In the genomic region with DNA sequence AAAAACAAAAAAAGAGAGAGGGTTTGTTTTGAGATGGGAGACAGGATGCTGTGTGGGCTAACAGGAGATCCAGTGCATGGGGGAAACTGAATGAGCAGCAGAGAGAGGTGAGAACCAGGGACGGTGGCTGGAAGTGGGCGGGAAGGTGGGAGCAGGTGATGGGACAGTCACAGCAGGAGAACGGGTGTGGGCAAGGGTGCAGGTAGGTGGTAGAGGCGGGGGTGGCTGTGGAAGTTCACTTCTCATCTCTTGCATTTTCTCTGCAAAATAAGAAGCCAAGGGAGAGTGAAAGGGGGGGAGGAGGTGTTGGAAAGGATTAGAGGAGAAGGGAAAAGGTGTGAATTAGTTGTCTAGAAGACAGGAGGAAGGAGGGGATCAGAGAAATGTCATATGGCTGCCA, we compare ENCODE assay signal across 17 cellular contexts. TPM values are rescaled to one million over a fixed set of nuclear protein-coding genes. Genes with fewer than 3 reads are reported as not detected.
DNase-seq lines count a peak whose midpoint lies in the region; ATAC-seq, FAIRE-seq and TF ChIP-seq lines count a peak whose summit lies in the region.
"Had no signal": no experiment of that assay in that cellular context is flagged by ENCODE, and none has a peak within 500 bp of the region (broad histone marks: within the 10 kb centered on the region; RNA-seq: fewer than 3 reads in every experiment).

No MANE protein-coding gene starts in this region.

- H3K27me3 ChIP-seq in H9 (ENCODE audit: insufficient read depth, low read length), result no peaks in the 10 kb centered on the region
- peaks cover 8% of the 10 kb centered on the region for H3K27me3 ChIP-seq in neural progenitor cell

- ATAC-seq in HG02981 (IDR thresholded peaks at IDR 0.05; ENCODE audit: unreplicated experiment) (no peak), HG02571 (IDR thresholded peaks at IDR 0.05; ENCODE audit: unreplicated experiment) (no peak)
- ATAC-seq: CD8-positive, alpha-beta T cell; GM12878 had no signal

- H3K4me3 ChIP-seq in kidney (ENCODE audit: low read length in 2 of 2) (no peak overlapping the region), neural progenitor cell (no peak overlapping the region)
- H3K4me3 ChIP-seq: GM12878, GM23248 had no signal

- H3K36me3 Mint-ChIP-seq in H9 (ENCODE audit: insufficient read depth in 1 of 3, low read depth in 3 of 3) (peaks cover 6 to 31% (median 26%) of the 10 kb centered on the region in 3 experiments; a peak in 6 of 7 replicates), neural progenitor cell (peaks cover 3% of the 10 kb centered on the region)
- H3K36me3 Mint-ChIP-seq: CD14-positive monocyte; CD8-positive, alpha-beta T cell had no signal

- H3K4me1 ChIP-seq in H9 (ENCODE audit: insufficient read depth, low read length) (no peaks in the 10 kb centered on the region; the same call in 1 of the 2 replicates), kidney (ENCODE audit: control insufficient read depth in 1 of 2, insufficient read depth in 1 of 2, low read depth in 1 of 2, low read length in 2 of 2) (peaks cover 15% of the 10 kb centered on the region in 2 donors), neural progenitor cell (no peaks in the 10 kb centered on the region)

- no peak overlapping the region for H3K14ac ChIP-seq in H9 (ENCODE audit: insufficient read depth, low read length)

- H2AFZ ChIP-seq in H9 (ENCODE audit: low read length) (no peak overlapping the region), neural progenitor cell (replicated peaks) (no peak overlapping the region)
- H2AFZ ChIP-seq: GM23248 had no signal

- H3K4ac ChIP-seq in H9 (ENCODE audit: low read depth, low read length), result no peak overlapping the region

- H3K9me3 Mint-ChIP-seq in H9 (peaks cover 2 to 4% of the 10 kb centered on the region in 2 experiments; a peak in 3 of 5 replicates), neural progenitor cell (no peaks in the 10 kb centered on the region)
- H3K9me3 Mint-ChIP-seq: CD8-positive, alpha-beta T cell had no signal

- H3K27ac ChIP-seq in H9 (ENCODE audit: insufficient read length, low read depth, low read length) (no peak overlapping the region), kidney (ENCODE audit: low read depth in 2 of 2, low read length in 2 of 2) (peak overlapping the region in 1 of 2 donors; percentile 71), neural progenitor cell (no peak overlapping the region)
- H3K27ac ChIP-seq: GM23248 had no signal

- H3F3A ChIP-seq in neural progenitor cell (ENCODE audit: low read depth), result peaks cover 5% of the 10 kb centered on the region

- no peak overlapping the region for H2BK5ac ChIP-seq in H9 (ENCODE audit: insufficient read length, low read length)

- no peak overlapping the region for H3K23ac ChIP-seq in H9 (ENCODE audit: insufficient read length, low read depth, low read length)

- H3K36me3 ChIP-seq in kidney (ENCODE audit: control insufficient read depth in 1 of 2, insufficient read depth in 2 of 2, low read length in 2 of 2) (no peaks in the 10 kb centered on the region), neural progenitor cell (no peaks in the 10 kb centered on the region)

- H2AK5ac ChIP-seq in H9 (ENCODE audit: insufficient read length, low read length), result no peak overlapping the region

- H4K91ac ChIP-seq in H9 (ENCODE audit: insufficient read length, low read depth, low read length), result no peak overlapping the region

- no peak overlapping the region for H3T11ph ChIP-seq in H9 (ENCODE audit: low read length)

- WGBS in H9 (ENCODE audit: extremely low coverage, insufficient read length, low lambda C conversion rate), result no CpG with 5 or more reads among the region's 4 CpGs

- no peak overlapping the region for H4K5ac ChIP-seq in H9 (ENCODE audit: insufficient read length, low read depth, low read length)

- no peak overlapping the region for H2BK20ac ChIP-seq in H9 (ENCODE audit: low read depth, low read length, poor library complexity, severe bottlenecking)

- H3K56ac ChIP-seq in H9 (ENCODE audit: insufficient read length, low read depth, low read length), result no peak overlapping the region

- no peak overlapping the region for H3K4me3 Mint-ChIP-seq in H9
- H3K4me3 Mint-ChIP-seq in neural progenitor cell, result no peak overlapping the region
- H3K4me3 Mint-ChIP-seq: CD14-positive monocyte; CD8-positive, alpha-beta T cell had no signal

- FAIRE-seq in kidney (lab: Jason Lieb, UNC), result no peak
- FAIRE-seq: GM12878, GM18507, H54 had no signal

- no peak overlapping the region for H2BK12ac ChIP-seq in H9 (ENCODE audit: insufficient read length, low read depth, low read length)

- no peaks in the 10 kb centered on the region for H3K23me2 ChIP-seq in H9 (ENCODE audit: insufficient read length, low read depth, low read length, poor library complexity, severe bottlenecking)

- H2BK15ac ChIP-seq in H9 (ENCODE audit: low read depth, low read length), result no peak overlapping the region

- H2BK120ac ChIP-seq in H9 (ENCODE audit: low read depth, low read length, poor library complexity, severe bottlenecking), result no peak overlapping the region

- intact Hi-C loops in kidney (cut with DNase I), result no loop called here
- intact Hi-C loops in cardiac septum (cut with DNase I), result no loop called here

- H3K9ac ChIP-seq in H9 (ENCODE audit: extremely low read depth, insufficient read length, low read length) (no peak overlapping the region), kidney (ENCODE audit: low read length in 2 of 2) (no peak overlapping the region), neural progenitor cell (no peak overlapping the region)
- H3K9ac ChIP-seq: GM23248 had no signal

- no peak overlapping the region for H4K8ac ChIP-seq in H9 (replicated peaks; ENCODE audit: insufficient read length, low read depth, low read length)

- H3K27me3 Mint-ChIP-seq in H9 (ENCODE audit: low read depth) (peaks cover 9% of the 10 kb centered on the region), neural progenitor cell (ENCODE audit: insufficient read depth, low read depth) (peaks cover 7% of the 10 kb centered on the region)

- H4K20me1 ChIP-seq in H9 (ENCODE audit: control insufficient read depth, insufficient read depth, insufficient read length), result no peaks in the 10 kb centered on the region
- H4K20me1 ChIP-seq in neural progenitor cell (ENCODE audit: low read depth), result peaks cover 4% of the 10 kb centered on the region

- H3K9me3 ChIP-seq in H9 (ENCODE audit: control insufficient read depth, low read depth, low read length) (no peaks in the 10 kb centered on the region), kidney (ENCODE audit: control insufficient read depth in 1 of 2, low read length in 2 of 2) (no peaks in the 10 kb centered on the region), neural progenitor cell (ENCODE audit: low read depth) (no peaks in the 10 kb centered on the region)

- H3K4me1 Mint-ChIP-seq in H9 (peaks cover 16% of the 10 kb centered on the region in 2 experiments), neural progenitor cell (peaks cover 7% of the 10 kb centered on the region)

- DNase-seq in H9, result no peak
- DNase-seq in kidney, result peak; percentile 34
- no peak for DNase-seq in neural progenitor cell (ENCODE audit: low spot score)
- DNase-seq in kidney tubule cell (ENCODE audit: low spot score), result no peak
- no peak for DNase-seq in cardiac septum (ENCODE audit: low spot score)
- DNase-seq: CD8-positive, alpha-beta T cell; COR-L47; GM23248 had no signal

- no peaks in the 10 kb centered on the region for H3K79me1 ChIP-seq in H9 (ENCODE audit: insufficient read depth, low read depth, low read length, poor library complexity, severe bottlenecking)

- H3K4me2 ChIP-seq in H9 (ENCODE audit: insufficient read depth, insufficient read length, low read length) (no peak overlapping the region), neural progenitor cell (no peak overlapping the region)

- H3K27ac Mint-ChIP-seq in H9 (peak overlapping the region in 2 of 3 experiments; percentile 5 to 64; a peak in 2 of 7 replicates), neural progenitor cell (peak overlapping the region; percentile 53)
- H3K27ac Mint-ChIP-seq: CD14-positive monocyte; CD8-positive, alpha-beta T cell had no signal

- H3K79me2 ChIP-seq in H9 (ENCODE audit: insufficient read depth, low read length) (no peaks in the 10 kb centered on the region), neural progenitor cell (ENCODE audit: low read depth) (no peaks in the 10 kb centered on the region)

- H3K18ac ChIP-seq in H9 (ENCODE audit: insufficient read length, low read depth, low read length), result no peak overlapping the region

- TF ChIP-seq CTCF in H9 (conservative IDR thresholded peaks at IDR 0.05) (no peak), kidney (IDR thresholded peaks at IDR 0.05; ENCODE audit: borderline replicate concordance, extremely low read depth, insufficient read depth) (no peak), neural progenitor cell (IDR thresholded peaks at IDR 0.05) (no peak)

RNA-seq across cellular contexts. Expression of gene FBXO17, which starts 21.9 kb away (rescaled TPM):
- total RNA-seq in H9 (2021), result 25.5 and 25.9 TPM in 2 replicates
- 32.3 TPM for total RNA-seq in kidney
- polyA plus RNA-seq in kidney (ENCODE audit: insufficient read depth, low read depth, low replicate concordance), result 44.3 TPM
- total RNA-seq in neural progenitor cell (ENCODE audit: low replicate concordance), result 8.3 and 24.9 TPM in 2 replicates
- 3.3 TPM for total RNA-seq in cardiac septum
- total RNA-seq: CD8-positive, alpha-beta T cell had no signal
- polyA plus RNA-seq: CD14-positive monocyte had no signal

RNA-seq across cellular contexts. Expression of gene MRPS12, which starts 22.9 kb away (rescaled TPM):
- total RNA-seq in H9 (2021) (81.3 and 82.4 TPM in 2 replicates), kidney (28.5 TPM), neural progenitor cell (ENCODE audit: low replicate concordance) (9.2 and 23.9 TPM in 2 replicates), cardiac septum (40.4 TPM)
- 110 TPM for polyA plus RNA-seq in kidney (ENCODE audit: insufficient read depth, low read depth, low replicate concordance)

RNA-seq across cellular contexts. Expression of gene SARS2, which starts 23.1 kb away (rescaled TPM):
- total RNA-seq in H9 (2021) (57.4 and 59.7 TPM in 2 replicates), kidney (30.6 TPM), neural progenitor cell (ENCODE audit: low replicate concordance) (45.8 and 63.6 TPM in 2 replicates), cardiac septum (12.6 TPM)
- 34.8 TPM for polyA plus RNA-seq in kidney (ENCODE audit: insufficient read depth, low read depth, low replicate concordance)

RNA-seq across cellular contexts. Expression of gene CCER2, which starts 41.7 kb away (rescaled TPM):
- total RNA-seq in H9 (2021) (0.99 and 1.3 TPM in 2 replicates), kidney (0.47 TPM), neural progenitor cell (ENCODE audit: low replicate concordance) (1.1 and 1.3 TPM in 2 replicates), cardiac septum (not detected)
- polyA plus RNA-seq in kidney (ENCODE audit: insufficient read depth, low read depth, low replicate concordance), result not detected
- total RNA-seq: Daoy, GM23248, HT1080 had no signal
- polyA plus RNA-seq: BJ, CD14-positive monocyte, GM23248 had no signal

RNA-seq across cellular contexts. Expression of gene NFKBIB, which starts 53.9 kb away (rescaled TPM):
- total RNA-seq in H9 (2021) (33.8 and 36.7 TPM in 2 replicates), kidney (23.2 TPM), neural progenitor cell (ENCODE audit: low replicate concordance) (8.3 and 11.5 TPM in 2 replicates), cardiac septum (22.0 TPM)
- polyA plus RNA-seq in kidney (ENCODE audit: insufficient read depth, low read depth, low replicate concordance), result 37.6 TPM
